8 cellular contexts compared by ENCODE assay signal in genomic region chr10:119596537-119597404, GRCh38. TPM values are rescaled to one million over a fixed set of nuclear protein-coding genes. Genes with fewer than 3 reads are reported as not detected.
DNase-seq lines count a peak whose midpoint lies in the region; ATAC-seq and TF ChIP-seq lines count a peak whose summit lies in the region.

TSS of gene TIAL1 (minus strand) at chr10:119596964. CDS start at chr10:119596465, 499 bp downstream.

- TF ChIP-seq CTCF in LNCaP clone FGC (IDR thresholded peaks at IDR 0.05; ENCODE audit: control insufficient read depth, extremely low read depth, insufficient read depth) (no peak), RWPE1 (conservative IDR thresholded peaks at IDR 0.05; ENCODE audit: low read depth) (no peak)

- ATAC-seq in activated T-helper 17 cell treated with anti-CD3 and anti-CD28 coated beads, Interleukin-2, amount 50 U/mL, for 72 hours (replicated peaks): peak; percentile 89
- peak; percentile 78 to 80 for ATAC-seq in naive B cell (ENCODE audit: low read depth in 2 of 2)
- peak; percentile 93 for ATAC-seq in stimulated activated memory B cell treated with anti-CD40 and anti-IgM and Interleukin-4, amounts not matched to agents 10 μg/mL and 1 μg/mL and 100 μg/mL, for 72 hours

- H3K9me3 Mint-ChIP-seq in activated T-helper 17 cell treated with anti-CD3 and anti-CD28 coated beads, Interleukin-2, amount 50 U/mL, for 72 hours: no peaks in the 10 kb centered on the region
- H3K9me3 Mint-ChIP-seq in naive B cell: no peaks in the 10 kb centered on the region
- H3K9me3 Mint-ChIP-seq in stimulated activated memory B cell treated with anti-CD40 and anti-IgM and Interleukin-4, amounts not matched to agents 10 μg/mL and 1 μg/mL and 100 μg/mL, for 72 hours: no peaks in the 10 kb centered on the region

- no peaks in the 10 kb centered on the region for H3K27me3 Mint-ChIP-seq in activated T-helper 17 cell treated with anti-CD3 and anti-CD28 coated beads, Interleukin-2, amount 50 U/mL, for 72 hours
- no peaks in the 10 kb centered on the region for H3K27me3 Mint-ChIP-seq in naive B cell
- no peaks in the 10 kb centered on the region for H3K27me3 Mint-ChIP-seq in stimulated activated memory B cell treated with anti-CD40 and anti-IgM and Interleukin-4, amounts not matched to agents 10 μg/mL and 1 μg/mL and 100 μg/mL, for 72 hours

- H3K27ac ChIP-seq in RWPE1: peak within 1 kb of the TSS; percentile 97

- peak within 1 kb of the TSS; percentile 74 for H3K4me3 ChIP-seq in LNCaP clone FGC (ENCODE audit: low read depth, low read length)

- peaks cover 35% of the 10 kb centered on the region for H3K4me1 Mint-ChIP-seq in activated T-helper 17 cell treated with anti-CD3 and anti-CD28 coated beads, Interleukin-2, amount 50 U/mL, for 72 hours
- peaks cover 41 to 51% (median 43%) of the 10 kb centered on the region in 3 donors for H3K4me1 Mint-ChIP-seq in naive B cell
- H3K4me1 Mint-ChIP-seq in stimulated activated memory B cell treated with anti-CD40 and anti-IgM and Interleukin-4, amounts not matched to agents 10 μg/mL and 1 μg/mL and 100 μg/mL, for 72 hours: peaks cover 46% of the 10 kb centered on the region

- POLR2A ChIA-PET in RWPE1 (lab: Yijun Ruan, JAX; ENCODE audit: low non-redundant PET): interaction anchor here (1.6 kb wide), 1 partner anchor 54 kb away, joined by 7 read pairs; the partner anchor contains the start of gene RGS10

- peak; percentile 98 for DNase-seq in Daoy (ENCODE audit: low read depth)
- peak; percentile 90 for DNase-seq in GOT3 (lab: John Stamatoyannopoulos, UW)
- peak; percentile 99 for DNase-seq in LNCaP clone FGC (ENCODE audit: low read depth)
- peak; percentile 98 for DNase-seq in RWPE1 (ENCODE audit: low spot score)
- peak; percentile 99 for DNase-seq in fibroblast of gingiva (ENCODE audit: low read depth)
- DNase-seq in naive B cell: peak; percentile 89

- peak within 1 kb of the TSS; percentile 85 for H3K4me3 Mint-ChIP-seq in activated T-helper 17 cell treated with anti-CD3 and anti-CD28 coated beads, Interleukin-2, amount 50 U/mL, for 72 hours
- peak within 1 kb of the TSS; percentile 92 to 99 (median 98) for H3K4me3 Mint-ChIP-seq in naive B cell
- H3K4me3 Mint-ChIP-seq in stimulated activated memory B cell treated with anti-CD40 and anti-IgM and Interleukin-4, amounts not matched to agents 10 μg/mL and 1 μg/mL and 100 μg/mL, for 72 hours: peak within 1 kb of the TSS; percentile 97

- H3K27ac Mint-ChIP-seq in activated T-helper 17 cell treated with anti-CD3 and anti-CD28 coated beads, Interleukin-2, amount 50 U/mL, for 72 hours: peak within 1 kb of the TSS; percentile 81
- H3K27ac Mint-ChIP-seq in naive B cell: peak within 1 kb of the TSS; percentile 94 to 99 (median 98)
- H3K27ac Mint-ChIP-seq in stimulated activated memory B cell treated with anti-CD40 and anti-IgM and Interleukin-4, amounts not matched to agents 10 μg/mL and 1 μg/mL and 100 μg/mL, for 72 hours: peak within 1 kb of the TSS; percentile 83

- CTCF ChIA-PET in RWPE1 (lab: Yijun Ruan, JAX): interaction anchor here (3.5 kb wide), 1 partner anchor 12 kb away, joined by 16 read pairs; no protein-coding TSS in a partner anchor

- peaks cover 66% of the 10 kb centered on the region for H3K36me3 Mint-ChIP-seq in activated T-helper 17 cell treated with anti-CD3 and anti-CD28 coated beads, Interleukin-2, amount 50 U/mL, for 72 hours (ENCODE audit: low read depth)
- peaks cover 0 to 7% of the 10 kb centered on the region in 2 donors for H3K36me3 Mint-ChIP-seq in naive B cell
- peaks cover 33% of the 10 kb centered on the region for H3K36me3 Mint-ChIP-seq in stimulated activated memory B cell treated with anti-CD40 and anti-IgM and Interleukin-4, amounts not matched to agents 10 μg/mL and 1 μg/mL and 100 μg/mL, for 72 hours

RNA-seq across cellular contexts. Expression of gene TIAL1, which starts in this region (rescaled TPM):
- total RNA-seq in Daoy (2014; rRNA removed; shearing (Covaris generic)): 28.4 and 40.4 TPM in 2 replicates
- total RNA-seq in activated T-helper 17 cell treated with anti-CD3 and anti-CD28 coated beads, Interleukin-2, amount 50 U/mL, for 72 hours: 100 to 1,000 TPM; 195 to 202 TPM
- 10 to 100 TPM in 4 of 6 donors, 1 to 10 TPM in 2; 7.8 to 14.6 (median 13.2) TPM for polyA plus RNA-seq in naive B cell (ENCODE audit: low read depth in 6 of 6)

Comparison
In these comparisons a context has a peak if more than half of its experiments do, and no peak if none do; other contexts are left out.
1. Peak in every context shown above with its lines: DNase-seq, ATAC-seq, H3K4me3 ChIP-seq and H3K27ac ChIP-seq.